Comparison of ENCODE assay signal across 10 cellular contexts in the genomic region with DNA sequence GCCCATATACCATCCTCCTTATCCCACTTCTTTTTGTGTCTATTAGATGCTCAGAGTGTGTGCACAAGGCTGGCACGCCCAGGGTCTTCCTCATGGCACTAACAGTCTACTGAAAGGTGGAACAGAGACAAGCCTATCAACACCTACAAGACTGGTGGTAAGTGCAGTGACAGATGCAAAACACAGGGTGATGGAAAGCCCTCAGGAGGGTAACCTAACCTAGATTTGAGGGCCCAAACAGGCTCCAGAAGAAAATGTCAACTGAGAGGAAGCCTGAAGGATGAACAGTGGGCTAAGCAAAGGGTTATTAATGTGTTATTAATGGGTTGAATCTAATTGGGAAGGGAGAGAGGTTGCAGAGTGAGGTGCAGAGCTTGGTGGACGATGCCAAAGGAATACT. TPM values are rescaled to one million over a fixed set of nuclear protein-coding genes. Genes with fewer than 3 reads are reported as not detected.
DNase-seq lines count a peak whose midpoint lies in the region; ATAC-seq and TF ChIP-seq lines count a peak whose summit lies in the region.
"Had no signal": no experiment of that assay in that cellular context is flagged by ENCODE, and none has a peak within 500 bp of the region (broad histone marks: within the 10 kb centered on the region; RNA-seq: fewer than 3 reads in every experiment).

No MANE protein-coding gene starts in this region.

- CTCF ChIA-PET in activated naive CD4-positive, alpha-beta T cell treated with anti-CD3 and anti-CD28 coated beads for 36 hours (lab: Charles Lee): interaction anchor here (1.0 to 4.7 kb wide), 6 partner anchors 18 to 229 kb away, joined by 3 to 28 read pairs (median 6); no protein-coding TSS in a partner anchor

- H3K4me1 ChIP-seq in ascending aorta (peaks cover 0 to 40% of the 10 kb centered on the region in 2 donors), right lobe of liver (peaks cover 0 to 46% (median 11%) of the 10 kb centered on the region in 4 donors), transverse colon (peaks cover 3 to 59% (median 34%) of the 10 kb centered on the region in 4 donors)

- H3K36me3 ChIP-seq in ascending aorta (no peaks in the 10 kb centered on the region), right lobe of liver (no peaks in the 10 kb centered on the region), transverse colon (no peaks in the 10 kb centered on the region)

- no peak for ATAC-seq in right lobe of liver

- intact Hi-C loops in activated naive CD4-positive, alpha-beta T cell treated with anti-CD3 and anti-CD28 coated beads for 36 hours (cut with micrococcal nuclease): no loop called here
- intact Hi-C loops in ascending aorta (cut with DNase I) (loop anchor here (5.0 kb wide), 1 partner anchor 877 kb away; no protein-coding TSS in a partner anchor), right lobe of liver (cut with DNase I) (loop anchor here in 1 of 2 donors (10.0 kb wide), 1 partner anchor 55 kb away; no protein-coding TSS in a partner anchor), transverse colon (cut with DNase I; ENCODE audit: low total_unique reads) (no loop called here)

- TF ChIP-seq CTCF in ascending aorta (IDR thresholded peaks at IDR 0.05) (no peak), right lobe of liver (IDR thresholded peaks at IDR 0.05) (no peak), transverse colon (IDR thresholded peaks at IDR 0.05) (no peak)

- WGBS in right lobe of liver (ENCODE audit: insufficient coverage, low coverage, low lambda C conversion rate, missing lambda C conversion rate): 48% methylated on average over 2 of the region's 2 CpGs
- 60% methylated on average over 2 of the region's 2 CpGs for WGBS in transverse colon (ENCODE audit: low coverage in 1 of 2), 2 donors

- no peaks in the 10 kb centered on the region for H3K27me3 ChIP-seq in ascending aorta
- H3K27me3 ChIP-seq in right lobe of liver: no peaks in the 10 kb centered on the region
- no peaks in the 10 kb centered on the region for H3K27me3 ChIP-seq in transverse colon

- peak overlapping the region; percentile 20 for H3K4me3 Mint-ChIP-seq in activated naive CD4-positive, alpha-beta T cell treated with anti-CD3 and anti-CD28 coated beads for 36 hours

- no peaks in the 10 kb centered on the region for H3K9me3 ChIP-seq in ascending aorta
- H3K9me3 ChIP-seq in right lobe of liver: no peaks in the 10 kb centered on the region
- no peaks in the 10 kb centered on the region for H3K9me3 ChIP-seq in transverse colon

- peak overlapping the region; percentile 94 to 95 for H3K27ac ChIP-seq in ascending aorta
- peak overlapping the region; percentile 94 to 99 (median 98) for H3K27ac ChIP-seq in right lobe of liver
- peak overlapping the region; percentile 91 to 97 (median 96) for H3K27ac ChIP-seq in transverse colon

- peaks cover 43% of the 10 kb centered on the region for H3K4me1 Mint-ChIP-seq in activated naive CD4-positive, alpha-beta T cell treated with anti-CD3 and anti-CD28 coated beads for 36 hours (ENCODE audit: low read depth)

- no peaks in the 10 kb centered on the region for H3K27me3 Mint-ChIP-seq in activated naive CD4-positive, alpha-beta T cell treated with anti-CD3 and anti-CD28 coated beads for 36 hours (ENCODE audit: low read depth)

- no peak overlapping the region for H3K27ac Mint-ChIP-seq in activated naive CD4-positive, alpha-beta T cell treated with anti-CD3 and anti-CD28 coated beads for 36 hours
- H3K27ac Mint-ChIP-seq: endodermal cell had no signal

- peaks cover 5% of the 10 kb centered on the region for H3K9me3 Mint-ChIP-seq in activated naive CD4-positive, alpha-beta T cell treated with anti-CD3 and anti-CD28 coated beads for 36 hours
- H3K9me3 Mint-ChIP-seq: endodermal cell had no signal

- peaks cover 17% of the 10 kb centered on the region for H3K36me3 Mint-ChIP-seq in activated naive CD4-positive, alpha-beta T cell treated with anti-CD3 and anti-CD28 coated beads for 36 hours (ENCODE audit: low read depth)

- TF ChIP-seq POLR2A in right lobe of liver (IDR thresholded peaks at IDR 0.05) (no peak), transverse colon (IDR thresholded peaks at IDR 0.05) (no peak)

- in situ Hi-C loops in transverse colon (cut with MboI; ENCODE audit: low pct_ligation_motif_present in 1 of 4, low pct_unique_long_range_greater_than_20kb in 1 of 4, low sequenced_read_pairs in 3 of 4): loop anchor here in 1 of 4 donors (10.0 kb wide), 1 partner anchor 55 kb away; no protein-coding TSS in a partner anchor

- peak overlapping the region; percentile 88 to 95 for H3K4me3 ChIP-seq in ascending aorta
- H3K4me3 ChIP-seq in right lobe of liver: peak overlapping the region in 1 of 3 donors; percentile 80
- H3K4me3 ChIP-seq in transverse colon: peak overlapping the region in 1 of 4 donors; percentile 89

- TF ChIP-seq EP300 in transverse colon (IDR thresholded peaks at IDR 0.05; ENCODE audit: low read depth): no peak

- DNase-seq in activated naive CD4-positive, alpha-beta T cell treated with anti-CD3 and anti-CD28 coated beads for 36 hours: no peak
- no peak for DNase-seq in activated naive CD4-positive, alpha-beta T cell treated with anti-CD3 and anti-CD28 coated beads, Interleukin-2, amount 50 U/mL, for 16 hours
- DNase-seq in ascending aorta (ENCODE audit: low spot score in 2 of 2) (no peak), right lobe of liver (no peak), transverse colon (no peak), foreskin melanocyte (no peak), NCI-H187 (lab: John Stamatoyannopoulos, UW) (no peak), SHP77 (lab: John Stamatoyannopoulos, UW) (no peak)
- DNase-seq: activated CD4-positive, alpha-beta T cell treated with anti-CD3 and anti-CD28 coated beads for 4 hours; endodermal cell had no signal

RNA-seq across cellular contexts. Expression of a gene that starts 1.2 kb away (rescaled TPM):
- total RNA-seq in activated naive CD4-positive, alpha-beta T cell treated with anti-CD3 and anti-CD28 coated beads for 36 hours: 10 to 100 TPM; 69.3 to 72.9 TPM
- total RNA-seq in ascending aorta (10.5 TPM), right lobe of liver (10 to 100 TPM in 5 of 6 experiments, 1 to 10 TPM in 1; 9.0 to 22.3 (median 18.9) TPM), transverse colon (10 to 100 TPM in 3 of 4 donors, 1 to 10 TPM in 1; 9.0 to 58.5 (median 53.6) TPM)

RNA-seq across cellular contexts. Expression of a gene that starts 36.9 kb away (rescaled TPM):
- 1 to 10 TPM; 3.6 to 4.0 TPM for total RNA-seq in activated naive CD4-positive, alpha-beta T cell treated with anti-CD3 and anti-CD28 coated beads for 36 hours
- 5,316 TPM for total RNA-seq in ascending aorta
- 100 to 1,000 TPM in 2 of 6 experiments, 10 to 100 TPM in 4; 15.0 to 127 (median 80.7) TPM for total RNA-seq in right lobe of liver
- 1,000 to 10,000 TPM in 1 of 4 donors, 100 to 1,000 TPM in 3; 403 to 1,827 (median 457) TPM for total RNA-seq in transverse colon
- total RNA-seq: endodermal cell had no signal
